37 cellular contexts compared by ENCODE assay signal in the genomic region with DNA sequence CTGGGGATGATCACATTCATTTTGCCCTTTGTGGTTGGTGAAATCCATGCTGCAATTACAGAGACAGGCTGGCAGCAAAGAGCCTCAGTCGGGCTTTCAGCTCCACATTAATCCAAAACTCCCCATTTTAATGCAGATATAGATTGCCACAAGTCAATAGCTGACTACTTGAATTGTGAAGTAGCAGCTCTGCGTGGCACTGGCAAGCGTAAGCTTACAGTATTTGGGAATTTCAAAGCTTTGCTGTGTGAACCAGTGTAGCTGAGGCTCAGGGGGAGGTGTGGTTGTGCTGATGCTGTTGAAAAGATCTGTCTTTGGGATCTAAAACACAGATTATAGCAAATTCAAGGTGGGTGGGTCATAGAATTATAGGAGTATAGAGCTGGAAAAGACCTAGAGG.
"Had no signal": no experiment of that assay in that cellular context is flagged by ENCODE, and none has a peak within 500 bp of the region (broad histone marks: within the 10 kb centered on the region; RNA-seq: fewer than 3 reads in every experiment).

No MANE protein-coding gene starts in this region.

- H3K27me3 Mint-ChIP-seq: activated CD4-positive, alpha-beta memory T cell treated with anti-CD3 and anti-CD28 coated beads, Interleukin-2, amount 10 ng/mL, durations not matched to agents 7 days and 5 days; activated CD4-positive, alpha-beta T cell treated with anti-CD3 and anti-CD28 coated beads, Interleukin-2, amount 10 ng/mL, durations not matched to agents 7 days and 5 days; activated naive CD8-positive, alpha-beta T cell treated with anti-CD3 and anti-CD28 coated beads for 36 hours had no signal

- H3K4me1 ChIP-seq: adrenal gland, body of pancreas, breast epithelium had no signal

- H3K9me3 Mint-ChIP-seq: activated CD4-positive, alpha-beta memory T cell treated with anti-CD3 and anti-CD28 coated beads, Interleukin-2, amount 10 ng/mL, durations not matched to agents 7 days and 5 days; activated CD4-positive, alpha-beta T cell treated with anti-CD3 and anti-CD28 coated beads, Interleukin-2, amount 10 ng/mL, durations not matched to agents 7 days and 5 days; activated naive CD4-positive, alpha-beta T cell treated with anti-CD3 and anti-CD28 coated beads for 36 hours; activated naive CD8-positive, alpha-beta T cell treated with anti-CD3 and anti-CD28 coated beads for 36 hours; activated T-cell treated with anti-CD3 and anti-CD28 coated beads, Interleukin-2, amount 50 U/mL, for 4 hours; activated T-helper 1 cell treated with anti-CD3 and anti-CD28 coated beads, Interleukin-12 subunit alpha, Interleukin-12 subunit beta, Interleukin-2, Interleukin-4 antibody, amounts not matched to agents 30 ng/mL and 10 ng/mL and 1 ng/mL, durations not matched to agents 14 hours and 24 hours and 36 hours; T-helper 1 cell treated with Interleukin-12 subunit alpha and Interleukin-12 subunit beta and Interleukin-4 antibody, amounts not matched to agents 30 μg/mL and 1 μg/mL, for 36 hours; T-helper 2 cell treated with Interferon-gamma antibody and Interleukin-4, amounts not matched to agents 5 μg/mL and 100 μg/mL, for 36 hours had no signal

- H3K4me3 ChIP-seq: adrenal gland, body of pancreas, breast epithelium had no signal

- H3K27me3 ChIP-seq: adrenal gland, body of pancreas, brain microvascular endothelial cell had no signal

- H3K27ac Mint-ChIP-seq: activated CD4-positive, alpha-beta memory T cell treated with anti-CD3 and anti-CD28 coated beads, Interleukin-2, amount 10 ng/mL, durations not matched to agents 7 days and 5 days; activated CD4-positive, alpha-beta T cell treated with anti-CD3 and anti-CD28 coated beads for 36 hours; activated CD4-positive, alpha-beta T cell treated with anti-CD3 and anti-CD28 coated beads, Interleukin-2, amount 10 ng/mL, durations not matched to agents 7 days and 5 days; activated CD8-positive, alpha-beta T cell treated with anti-CD3 and anti-CD28 coated beads, Interleukin-2, amount 10 ng/mL, durations not matched to agents 7 days and 5 days; activated naive CD4-positive, alpha-beta T cell treated with anti-CD3 and anti-CD28 coated beads for 36 hours; activated naive CD4-positive, alpha-beta T cell treated with anti-CD3 and anti-CD28 coated beads, Interleukin-2, amount 50 U/mL, for 72 hours; activated naive CD8-positive, alpha-beta T cell treated with anti-CD3 and anti-CD28 coated beads for 36 hours; activated T-cell treated with anti-CD3 and anti-CD28 coated beads, Interleukin-2, amount 50 U/mL, for 72 hours; activated T-helper 1 cell treated with anti-CD3 and anti-CD28 coated beads, Interleukin-12 subunit alpha, Interleukin-12 subunit beta, Interleukin-2, Interleukin-4 antibody, amounts not matched to agents 30 ng/mL and 10 ng/mL and 1 ng/mL, durations not matched to agents 14 hours and 24 hours and 36 hours; activated T-helper 17 cell treated with anti-CD3 and anti-CD28 coated beads, Interleukin-2, amount 50 U/mL, for 72 hours; T-helper 1 cell treated with Interleukin-12 subunit alpha and Interleukin-12 subunit beta and Interleukin-4 antibody, amounts not matched to agents 30 μg/mL and 1 μg/mL, for 36 hours; T-helper 2 cell treated with Interferon-gamma antibody and Interleukin-4, amounts not matched to agents 5 μg/mL and 100 μg/mL, for 36 hours had no signal

- H3K27ac ChIP-seq: adrenal gland, body of pancreas, brain microvascular endothelial cell, breast epithelium, VCaP had no signal

- H3K9me3 ChIP-seq: adrenal gland, body of pancreas had no signal

- H3K4me3 Mint-ChIP-seq: activated CD4-positive, alpha-beta memory T cell treated with anti-CD3 and anti-CD28 coated beads, Interleukin-2, amount 10 ng/mL, durations not matched to agents 7 days and 5 days; activated CD4-positive, alpha-beta T cell treated with anti-CD3 and anti-CD28 coated beads for 36 hours; activated CD4-positive, alpha-beta T cell treated with anti-CD3 and anti-CD28 coated beads, Interleukin-2, amount 10 ng/mL, durations not matched to agents 7 days and 5 days; activated CD8-positive, alpha-beta T cell treated with anti-CD3 and anti-CD28 coated beads, Interleukin-2, amount 10 ng/mL, durations not matched to agents 7 days and 5 days; activated naive CD4-positive, alpha-beta T cell treated with anti-CD3 and anti-CD28 coated beads for 36 hours; activated naive CD8-positive, alpha-beta T cell treated with anti-CD3 and anti-CD28 coated beads for 36 hours; activated T-cell treated with anti-CD3 and anti-CD28 coated beads, Interleukin-2, amount 50 U/mL, for 4 hours; activated T-cell treated with anti-CD3 and anti-CD28 coated beads, Interleukin-2, amount 50 U/mL, for 72 hours; activated T-helper 1 cell treated with anti-CD3 and anti-CD28 coated beads, Interleukin-12 subunit alpha, Interleukin-12 subunit beta, Interleukin-2, Interleukin-4 antibody, amounts not matched to agents 30 ng/mL and 10 ng/mL and 1 ng/mL, durations not matched to agents 14 hours and 24 hours and 36 hours; activated T-helper 17 cell treated with anti-CD3 and anti-CD28 coated beads, Interleukin-2, amount 50 U/mL, for 72 hours; T-helper 1 cell treated with Interleukin-12 subunit alpha and Interleukin-12 subunit beta and Interleukin-4 antibody, amounts not matched to agents 30 μg/mL and 1 μg/mL, for 36 hours; T-helper 2 cell treated with Interferon-gamma antibody and Interleukin-4, amounts not matched to agents 5 μg/mL and 100 μg/mL, for 36 hours had no signal

- DNase-seq: activated CD4-positive, alpha-beta memory T cell treated with anti-CD3 and anti-CD28 coated beads, Interleukin-2, amount 10 ng/mL, durations not matched to agents 7 days and 5 days; activated CD4-positive, alpha-beta T cell treated with anti-CD3 and anti-CD28 coated beads for 1 hour; activated CD4-positive, alpha-beta T cell treated with anti-CD3 and anti-CD28 coated beads for 36 hours; activated CD4-positive, alpha-beta T cell treated with anti-CD3 and anti-CD28 coated beads for 48 hours; activated CD4-positive, alpha-beta T cell treated with anti-CD3 and anti-CD28 coated beads, Interleukin-2, amount 10 ng/mL, durations not matched to agents 7 days and 5 days; activated CD4-positive, alpha-beta T cell treated with anti-CD3 and anti-CD28 coated beads, Interleukin-2, amount 50 U/mL, for 48 hours; activated CD4-positive, CD25-positive, alpha-beta regulatory T cell; activated CD8-positive, alpha-beta memory T cell treated with anti-CD3 and anti-CD28 coated beads for 24 hours; activated CD8-positive, alpha-beta memory T cell treated with anti-CD3 and anti-CD28 coated beads, Interleukin-2, amount 50 U/mL, for 4 hours; activated CD8-positive, alpha-beta T cell treated with anti-CD3 and anti-CD28 coated beads, Interleukin-2, amount 10 ng/mL, durations not matched to agents 7 days and 5 days; activated effector memory CD4-positive, alpha-beta T cell treated with anti-CD3 and anti-CD28 coated beads, Interleukin-2, amount 50 U/mL, for 16 hours; activated gamma-delta T cell treated with Interleukin-2 at 50 U/mL for 16 hours; activated naive CD4-positive, alpha-beta T cell; activated naive CD4-positive, alpha-beta T cell treated with anti-CD3 and anti-CD28 coated beads for 36 hours; activated naive CD4-positive, alpha-beta T cell treated with anti-CD3 and anti-CD28 coated beads, Interleukin-2, amount 50 U/mL, for 16 hours; activated naive CD8-positive, alpha-beta T cell treated with anti-CD3 and anti-CD28 coated beads for 36 hours; activated T-cell treated with anti-CD3 and anti-CD28 coated beads for 4 hours; activated T-cell treated with anti-CD3 and anti-CD28 coated beads, Interleukin-2, amount 50 U/mL, for 1 hour; activated T-cell treated with anti-CD3 and anti-CD28 coated beads, Interleukin-2, amount 50 U/mL, for 4 hours; activated T-cell treated with anti-CD3 and anti-CD28 coated beads, Interleukin-2, amount 50 U/mL, for 72 hours; adrenal gland; amniotic stem cell; aorta; body of pancreas; brain microvascular endothelial cell; central memory CD4-positive, alpha-beta T cell; T-helper 1 cell; T-helper 2 cell; T-helper 9 cell had no signal

- H3K4me1 Mint-ChIP-seq: activated CD4-positive, alpha-beta memory T cell treated with anti-CD3 and anti-CD28 coated beads, Interleukin-2, amount 10 ng/mL, durations not matched to agents 7 days and 5 days; activated CD4-positive, alpha-beta T cell treated with anti-CD3 and anti-CD28 coated beads for 36 hours; activated CD4-positive, alpha-beta T cell treated with anti-CD3 and anti-CD28 coated beads, Interleukin-2, amount 10 ng/mL, durations not matched to agents 7 days and 5 days; activated naive CD8-positive, alpha-beta T cell treated with anti-CD3 and anti-CD28 coated beads for 36 hours; activated T-helper 17 cell treated with anti-CD3 and anti-CD28 coated beads, Interleukin-2, amount 50 U/mL, for 72 hours had no signal

- H3K36me3 Mint-ChIP-seq: activated naive CD4-positive, alpha-beta T cell treated with anti-CD3 and anti-CD28 coated beads, Interleukin-2, amount 50 U/mL, for 72 hours; activated naive CD8-positive, alpha-beta T cell treated with anti-CD3 and anti-CD28 coated beads for 36 hours had no signal

- ATAC-seq: activated CD4-positive, alpha-beta T cell treated with anti-CD3 and anti-CD28 coated beads for 36 hours; activated CD4-positive, CD25-positive, alpha-beta regulatory T cell treated with anti-CD3 and anti-CD28 coated beads, Interleukin-2, amount 50 U/mL, for 24 hours; activated CD8-positive, alpha-beta T cell treated with anti-CD3 and anti-CD28 coated beads, Interleukin-2, amount 10 ng/mL, durations not matched to agents 7 days and 5 days; activated naive CD4-positive, alpha-beta T cell treated with anti-CD3 and anti-CD28 coated beads, Interleukin-2, amount 50 U/mL, for 72 hours; activated T-cell treated with anti-CD3 and anti-CD28 coated beads, Interleukin-2, amount 50 U/mL, for 4 hours; activated T-cell treated with anti-CD3 and anti-CD28 coated beads, Interleukin-2, amount 50 U/mL, for 72 hours; activated T-helper 17 cell treated with anti-CD3 and anti-CD28 coated beads, Interleukin-2, amount 50 U/mL, for 72 hours; body of pancreas had no signal

- H3K36me3 ChIP-seq: adrenal gland, brain microvascular endothelial cell, breast epithelium had no signal
